8 cellular contexts compared by ENCODE assay signal in genomic region chr12:52380271-52380694, GRCh38. TPM values are rescaled to one million over a fixed set of nuclear protein-coding genes. Genes with fewer than 3 reads are reported as not detected.
DNase-seq lines count a peak whose midpoint lies in the region; ATAC-seq, FAIRE-seq and TF ChIP-seq lines count a peak whose summit lies in the region.

No MANE protein-coding gene starts in this region.

- peaks cover 2 to 3% of the 10 kb centered on the region in 2 experiments; a peak in 3 of 4 replicates for H3K27me3 ChIP-seq in GM12878 (replicated peaks in 1 of 2; ENCODE audit: control insufficient read depth in 2 of 2, insufficient read depth in 2 of 2, low read length in 1 of 2)

- RAD21 ChIA-PET in GM12878 (lab: Charles Lee; ENCODE audit: unreplicated experiment), result no interaction called here

- H3K27ac ChIP-seq in GM12878 (ENCODE audit: control insufficient read depth, insufficient read depth), result no peak overlapping the region

- no peaks in the 10 kb centered on the region; the same call in 1 of the 2 replicates for H4K20me1 ChIP-seq in GM12878 (ENCODE audit: control insufficient read depth, insufficient read depth)

- TF ChIP-seq POLR2A in GM12878 (IDR thresholded peaks at IDR 0.05; ENCODE audit: low read depth, low read length), result no peak

- ATAC-seq in GM12878 (peak; percentile 43; the same call in 1 of the 3 replicates), left lobe of liver (peak; percentile 46), GM21390 (IDR thresholded peaks at IDR 0.05; ENCODE audit: unreplicated experiment) (no peak)

- H3K36me3 Mint-ChIP-seq in mesothelial cell of epicardium, result no peaks in the 10 kb centered on the region
- H3K36me3 Mint-ChIP-seq in activated T-helper 1 cell treated with anti-CD3 and anti-CD28 coated beads, Interleukin-12 subunit alpha, Interleukin-12 subunit beta, Interleukin-2, Interleukin-4 antibody, amounts not matched to agents 30 ng/mL and 10 ng/mL and 1 ng/mL, durations not matched to agents 14 hours and 24 hours and 36 hours (ENCODE audit: low read depth), result no peaks in the 10 kb centered on the region

- POLR2A ChIA-PET in GM12878 (lab: Charles Lee), result no interaction called here

- no peak overlapping the region for H3K9ac ChIP-seq in GM12878 (ENCODE audit: control insufficient read depth, insufficient read depth, low read length)

- no peak overlapping the region for H3K4me3 ChIP-seq in GM12878

- H3K4me1 Mint-ChIP-seq in mesothelial cell of epicardium, result no peaks in the 10 kb centered on the region
- peaks cover 15% of the 10 kb centered on the region for H3K4me1 Mint-ChIP-seq in activated T-helper 1 cell treated with anti-CD3 and anti-CD28 coated beads, Interleukin-12 subunit alpha, Interleukin-12 subunit beta, Interleukin-2, Interleukin-4 antibody, amounts not matched to agents 30 ng/mL and 10 ng/mL and 1 ng/mL, durations not matched to agents 14 hours and 24 hours and 36 hours (ENCODE audit: low read depth)

- FAIRE-seq in D721Med (lab: Jason Lieb, UNC) (no peak), GM12878 (lab: Jason Lieb, UNC) (no peak)

- CTCF ChIA-PET in GM12878 (lab: Yijun Ruan, JAX), result interaction anchor here (1.0 to 1.9 kb wide), 5 partner anchors 8 to 40 kb away, joined by 3 to 4 read pairs (median 3); no protein-coding TSS in a partner anchor

- TF ChIP-seq RAD21 in GM12878 (IDR thresholded peaks at IDR 0.05; ENCODE audit: insufficient read depth, low read depth, low read length), result no peak

- no peak overlapping the region for H3K4me2 ChIP-seq in GM12878 (ENCODE audit: control insufficient read depth, insufficient read depth)

- H3K36me3 ChIP-seq in GM12878 (ENCODE audit: control insufficient read depth in 2 of 2, insufficient read depth in 2 of 2, low read length in 1 of 2), result no peaks in the 10 kb centered on the region

- SMC1A ChIA-PET in GM12878 (lab: Charles Lee; ENCODE audit: uncharacterized antibody, unreplicated experiment), result no interaction called here

- TF ChIP-seq EP300 in GM12878 (IDR thresholded peaks at IDR 0.05; ENCODE audit: borderline replicate concordance in 1 of 2, control insufficient read depth in 1 of 2, low read depth in 2 of 2, low read length in 2 of 2), result no peak

- no peak overlapping the region for H3K4me3 Mint-ChIP-seq in mesothelial cell of epicardium
- no peak overlapping the region for H3K4me3 Mint-ChIP-seq in activated T-helper 1 cell treated with anti-CD3 and anti-CD28 coated beads, Interleukin-12 subunit alpha, Interleukin-12 subunit beta, Interleukin-2, Interleukin-4 antibody, amounts not matched to agents 30 ng/mL and 10 ng/mL and 1 ng/mL, durations not matched to agents 14 hours and 24 hours and 36 hours

- in situ Hi-C loops in KBM-7 (cut with MboI; ENCODE audit: low pct_unique_long_range_greater_than_20kb, low sequenced_read_pairs) (loop anchor here (25.0 kb wide), 1 partner anchor 607 kb away; no protein-coding TSS in a partner anchor), GM12878 (cut with MboI) (loop anchor here (5.0 to 25.0 kb wide), 2 partner anchors 497 to 607 kb away; no protein-coding TSS in a partner anchor)

- intact Hi-C loops in GM12878 (cut with micrococcal nuclease; ENCODE audit: unreplicated experiment), result no loop called here
- intact Hi-C loops in activated T-helper 1 cell treated with anti-CD3 and anti-CD28 coated beads, Interleukin-12 subunit alpha, Interleukin-12 subunit beta, Interleukin-2, Interleukin-4 antibody, amounts not matched to agents 30 ng/mL and 10 ng/mL and 1 ng/mL, durations not matched to agents 14 hours and 24 hours and 36 hours (cut with micrococcal nuclease), result no loop called here

- TF ChIP-seq CTCF in D721Med (IDR thresholded peaks at IDR 0.05; ENCODE audit: insufficient read depth, missing control alignments) (peak; percentile 45), GM12878 (IDR thresholded peaks at IDR 0.05 in 2 of 3, conservative IDR thresholded peaks at IDR 0.05 in 1 of 3; ENCODE audit: control insufficient read depth in 2 of 3, extremely low read depth in 1 of 3, insufficient read depth in 1 of 3, low read depth in 3 of 3, low read length in 3 of 3) (peak; percentile 34 to 58 (median 40); a peak in 5 of 6 replicates), mesothelial cell of epicardium (IDR thresholded peaks at IDR 0.05; ENCODE audit: unreplicated experiment) (no peak)

- no peaks in the 10 kb centered on the region for H3K79me2 ChIP-seq in GM12878 (ENCODE audit: control insufficient read depth, insufficient read depth, low read length)

- peaks cover 17% of the 10 kb centered on the region for H3K27me3 Mint-ChIP-seq in mesothelial cell of epicardium (ENCODE audit: low read depth)
- H3K27me3 Mint-ChIP-seq in activated T-helper 1 cell treated with anti-CD3 and anti-CD28 coated beads, Interleukin-12 subunit alpha, Interleukin-12 subunit beta, Interleukin-2, Interleukin-4 antibody, amounts not matched to agents 30 ng/mL and 10 ng/mL and 1 ng/mL, durations not matched to agents 14 hours and 24 hours and 36 hours (ENCODE audit: insufficient read depth), result peaks cover 16% of the 10 kb centered on the region

- no peak overlapping the region for H3K27ac Mint-ChIP-seq in mesothelial cell of epicardium
- no peak overlapping the region for H3K27ac Mint-ChIP-seq in activated T-helper 1 cell treated with anti-CD3 and anti-CD28 coated beads, Interleukin-12 subunit alpha, Interleukin-12 subunit beta, Interleukin-2, Interleukin-4 antibody, amounts not matched to agents 30 ng/mL and 10 ng/mL and 1 ng/mL, durations not matched to agents 14 hours and 24 hours and 36 hours

- H2AFZ ChIP-seq in GM12878 (ENCODE audit: control insufficient read depth, low read depth, low read length), result no peak overlapping the region

- BruUV-seq in GM12878 (replicated peaks; lab: Mats Ljungman, UMichigan), result no TSS peak

- DNase-seq in D721Med (ENCODE audit: insufficient read length, low spot score) (no peak), KBM-7 (peak; percentile 17), GM12878 (ENCODE audit: low read depth, low spot score) (no peak), left lobe of liver (ENCODE audit: low spot score) (no peak), mesothelial cell of epicardium (ENCODE audit: low spot score in 2 of 2, unreplicated experiment in 2 of 2) (no peak)
- DNase-seq in activated T-helper 1 cell treated with anti-CD3 and anti-CD28 coated beads, Interleukin-12 subunit alpha, Interleukin-12 subunit beta, Interleukin-2, Interleukin-4 antibody, amounts not matched to agents 30 ng/mL and 10 ng/mL and 1 ng/mL, durations not matched to agents 14 hours and 24 hours and 36 hours (ENCODE audit: low spot score), result no peak
- no peak for DNase-seq in effector CD8-positive, alpha-beta T cell (lab: John Stamatoyannopoulos, UW)

- H3K9me3 Mint-ChIP-seq in mesothelial cell of epicardium, result no peaks in the 10 kb centered on the region
- no peaks in the 10 kb centered on the region for H3K9me3 Mint-ChIP-seq in activated T-helper 1 cell treated with anti-CD3 and anti-CD28 coated beads, Interleukin-12 subunit alpha, Interleukin-12 subunit beta, Interleukin-2, Interleukin-4 antibody, amounts not matched to agents 30 ng/mL and 10 ng/mL and 1 ng/mL, durations not matched to agents 14 hours and 24 hours and 36 hours

- H3K9me3 ChIP-seq in GM12878 (replicated peaks; ENCODE audit: control insufficient read depth, insufficient read depth, low read length), result no peaks in the 10 kb centered on the region

- WGBS in GM12878 (ENCODE audit: insufficient coverage, insufficient replicate concordance, low lambda C conversion rate, missing lambda C conversion rate), result 30% methylated on average over 15 of the region's 15 CpGs

- no peaks in the 10 kb centered on the region for H3K4me1 ChIP-seq in GM12878 (ENCODE audit: control insufficient read depth, insufficient read depth, low read length)

RNA-seq across cellular contexts. Expression of gene KRT84, which starts 5.2 kb away (rescaled TPM):
- total RNA-seq in GM12878 (2013; cell fraction: nucleolus; rRNA removed), result not detected in 2 replicates
- total RNA-seq in GM12878 (2014; rRNA removed), result not detected in 2 replicates
- not detected in 2 replicates for total RNA-seq in GM12878 (2014; rRNA removed; fragmentation: Illumina TruSeq; extraction: Trizol)
- not detected in 2 replicates for total RNA-seq in GM12878 (2021)
- polyA plus RNA-seq in GM12878 (2011; ENCODE audit: low read depth), result not detected
- polyA plus RNA-seq in GM12878 (2011; rRNA removed), result not detected in 2 replicates
- not detected in 2 replicates for polyA plus RNA-seq in GM12878 (2011; cell fraction: cytosol; rRNA removed)
- not detected in 2 replicates for polyA plus RNA-seq in GM12878 (2011; cell fraction: nucleus; rRNA removed)
- polyA plus RNA-seq in GM12878 (2012), result not detected in 2 replicates
- polyA plus RNA-seq in GM12878 (2014; fragmentation: Illumina TruSeq; extraction: Trizol), result not detected in 2 replicates
- polyA plus RNA-seq in GM12878 (2014; fragmentation: Nextera tagmentation; extraction: Ambion mirVana), result not detected
- polyA plus RNA-seq in GM12878 (2014; rRNA removed), result not detected in 2 replicates
- not detected for polyA plus RNA-seq in GM12878 (2016; fragmentation: Nextera tagmentation; extraction: Ambion mirVana)
- polyA minus RNA-seq in GM12878 (2011; rRNA and poly(A)+ RNA removed), result not detected in 2 replicates
- not detected in 2 replicates for polyA minus RNA-seq in GM12878 (2011; cell fraction: cytosol; rRNA and poly(A)+ RNA removed)
- polyA minus RNA-seq in GM12878 (2011; cell fraction: nucleus; rRNA and poly(A)+ RNA removed), result not detected in 2 replicates
- total RNA-seq in left lobe of liver, result not detected
- total RNA-seq in mesothelial cell of epicardium, result not detected in 3 replicates
- total RNA-seq in activated T-helper 1 cell treated with anti-CD3 and anti-CD28 coated beads, Interleukin-12 subunit alpha, Interleukin-12 subunit beta, Interleukin-2, Interleukin-4 antibody, amounts not matched to agents 30 ng/mL and 10 ng/mL and 1 ng/mL, durations not matched to agents 14 hours and 24 hours and 36 hours, result not detected in 2 replicates

RNA-seq across cellular contexts. Expression of gene KRT85, which starts 13.0 kb away (rescaled TPM):
- total RNA-seq in GM12878 (2013; cell fraction: nucleolus; rRNA removed), result not detected in 2 replicates
- total RNA-seq in GM12878 (2014; rRNA removed) (0.06 TPM in 1 of 2 replicates, not detected in the other), GM12878 (2014; rRNA removed; fragmentation: Illumina TruSeq; extraction: Trizol) (not detected in 2 replicates), GM12878 (2021) (0.15 TPM in 1 of 2 replicates, not detected in the other), left lobe of liver (not detected), mesothelial cell of epicardium (not detected in 3 replicates)
- not detected for polyA plus RNA-seq in GM12878 (2011; ENCODE audit: low read depth)
- polyA plus RNA-seq in GM12878 (2011; rRNA removed) (0.06 and 0.18 TPM in 2 replicates), GM12878 (2014; fragmentation: Illumina TruSeq; extraction: Trizol) (not detected in 2 replicates), GM12878 (2014; fragmentation: Nextera tagmentation; extraction: Ambion mirVana) (not detected), GM12878 (2014; rRNA removed) (0.04 TPM in 1 of 2 replicates, not detected in the other), GM12878 (2016; fragmentation: Nextera tagmentation; extraction: Ambion mirVana) (under 1 TPM in 1 of 2 experiments, not detected in 1; 0.05 TPM)
- 0.06 and 0.32 TPM in 2 replicates for polyA plus RNA-seq in GM12878 (2011; cell fraction: cytosol; rRNA removed)
- polyA plus RNA-seq in GM12878 (2011; cell fraction: nucleus; rRNA removed), result 0.15 TPM in 1 of 2 replicates, not detected in the other
- not detected in 2 replicates for polyA plus RNA-seq in GM12878 (2012)
- not detected in 2 replicates for polyA minus RNA-seq in GM12878 (2011; rRNA and poly(A)+ RNA removed)
- polyA minus RNA-seq in GM12878 (2011; cell fraction: cytosol; rRNA and poly(A)+ RNA removed), result not detected in 2 replicates
- polyA minus RNA-seq in GM12878 (2011; cell fraction: nucleus; rRNA and poly(A)+ RNA removed), result not detected in 2 replicates
- not detected in 2 replicates for total RNA-seq in activated T-helper 1 cell treated with anti-CD3 and anti-CD28 coated beads, Interleukin-12 subunit alpha, Interleukin-12 subunit beta, Interleukin-2, Interleukin-4 antibody, amounts not matched to agents 30 ng/mL and 10 ng/mL and 1 ng/mL, durations not matched to agents 14 hours and 24 hours and 36 hours

RNA-seq across cellular contexts. Expression of gene KRT82, which starts 25.9 kb away (rescaled TPM):
- not detected in 2 replicates for total RNA-seq in GM12878 (2013; cell fraction: nucleolus; rRNA removed)
- total RNA-seq in GM12878 (2014; rRNA removed), result not detected in 2 replicates
- not detected in 2 replicates for total RNA-seq in GM12878 (2014; rRNA removed; fragmentation: Illumina TruSeq; extraction: Trizol)
- not detected in 2 replicates for total RNA-seq in GM12878 (2021)
- not detected for polyA plus RNA-seq in GM12878 (2011; ENCODE audit: low read depth)
- polyA plus RNA-seq in GM12878 (2011; rRNA removed), result not detected in 2 replicates
- polyA plus RNA-seq in GM12878 (2011; cell fraction: cytosol; rRNA removed), result 0.01 TPM in 1 of 2 replicates, not detected in the other
- polyA plus RNA-seq in GM12878 (2011; cell fraction: nucleus; rRNA removed), result not detected in 2 replicates
- not detected in 2 replicates for polyA plus RNA-seq in GM12878 (2012)
- not detected in 2 replicates for polyA plus RNA-seq in GM12878 (2014; fragmentation: Illumina TruSeq; extraction: Trizol)
- not detected for polyA plus RNA-seq in GM12878 (2014; fragmentation: Nextera tagmentation; extraction: Ambion mirVana)
- polyA plus RNA-seq in GM12878 (2014; rRNA removed), result not detected in 2 replicates
- polyA plus RNA-seq in GM12878 (2016; fragmentation: Nextera tagmentation; extraction: Ambion mirVana), result not detected
- not detected in 2 replicates for polyA minus RNA-seq in GM12878 (2011; rRNA and poly(A)+ RNA removed)
- not detected in 2 replicates for polyA minus RNA-seq in GM12878 (2011; cell fraction: cytosol; rRNA and poly(A)+ RNA removed)
- polyA minus RNA-seq in GM12878 (2011; cell fraction: nucleus; rRNA and poly(A)+ RNA removed), result not detected in 2 replicates
- not detected for total RNA-seq in left lobe of liver
- total RNA-seq in mesothelial cell of epicardium, result not detected in 3 replicates
- not detected in 2 replicates for total RNA-seq in activated T-helper 1 cell treated with anti-CD3 and anti-CD28 coated beads, Interleukin-12 subunit alpha, Interleukin-12 subunit beta, Interleukin-2, Interleukin-4 antibody, amounts not matched to agents 30 ng/mL and 10 ng/mL and 1 ng/mL, durations not matched to agents 14 hours and 24 hours and 36 hours

RNA-seq across cellular contexts. Expression of gene KRT75, which starts 53.9 kb away (rescaled TPM):
- total RNA-seq in GM12878 (2013; cell fraction: nucleolus; rRNA removed), result not detected in 2 replicates
- total RNA-seq in GM12878 (2014; rRNA removed), result not detected in 2 replicates
- total RNA-seq in GM12878 (2014; rRNA removed; fragmentation: Illumina TruSeq; extraction: Trizol), result not detected in 2 replicates
- total RNA-seq in GM12878 (2021), result not detected in 2 replicates
- polyA plus RNA-seq in GM12878 (2011; ENCODE audit: low read depth), result not detected
- polyA plus RNA-seq in GM12878 (2011; rRNA removed), result not detected in 2 replicates
- polyA plus RNA-seq in GM12878 (2011; cell fraction: cytosol; rRNA removed), result not detected in 2 replicates
- polyA plus RNA-seq in GM12878 (2011; cell fraction: nucleus; rRNA removed), result not detected in 2 replicates
- polyA plus RNA-seq in GM12878 (2012), result not detected in 2 replicates
- polyA plus RNA-seq in GM12878 (2014; fragmentation: Illumina TruSeq; extraction: Trizol), result not detected in 2 replicates
- not detected for polyA plus RNA-seq in GM12878 (2014; fragmentation: Nextera tagmentation; extraction: Ambion mirVana)
- not detected in 2 replicates for polyA plus RNA-seq in GM12878 (2014; rRNA removed)
- not detected for polyA plus RNA-seq in GM12878 (2016; fragmentation: Nextera tagmentation; extraction: Ambion mirVana)
- not detected in 2 replicates for polyA minus RNA-seq in GM12878 (2011; rRNA and poly(A)+ RNA removed)
- not detected in 2 replicates for polyA minus RNA-seq in GM12878 (2011; cell fraction: cytosol; rRNA and poly(A)+ RNA removed)
- not detected in 2 replicates for polyA minus RNA-seq in GM12878 (2011; cell fraction: nucleus; rRNA and poly(A)+ RNA removed)
- total RNA-seq in left lobe of liver, result not detected
- total RNA-seq in mesothelial cell of epicardium, result not detected in 3 replicates
- not detected in 2 replicates for total RNA-seq in activated T-helper 1 cell treated with anti-CD3 and anti-CD28 coated beads, Interleukin-12 subunit alpha, Interleukin-12 subunit beta, Interleukin-2, Interleukin-4 antibody, amounts not matched to agents 30 ng/mL and 10 ng/mL and 1 ng/mL, durations not matched to agents 14 hours and 24 hours and 36 hours

RNA-seq across cellular contexts. Expression of gene KRT83, which starts 59.1 kb away (rescaled TPM):
- not detected in 2 replicates for total RNA-seq in GM12878 (2013; cell fraction: nucleolus; rRNA removed)
- total RNA-seq in GM12878 (2014; rRNA removed), result not detected in 2 replicates
- not detected in 2 replicates for total RNA-seq in GM12878 (2014; rRNA removed; fragmentation: Illumina TruSeq; extraction: Trizol)
- not detected in 2 replicates for total RNA-seq in GM12878 (2021)
- not detected for polyA plus RNA-seq in GM12878 (2011; ENCODE audit: low read depth)
- polyA plus RNA-seq in GM12878 (2011; rRNA removed), result not detected in 2 replicates
- not detected in 2 replicates for polyA plus RNA-seq in GM12878 (2011; cell fraction: cytosol; rRNA removed)
- not detected in 2 replicates for polyA plus RNA-seq in GM12878 (2011; cell fraction: nucleus; rRNA removed)
- polyA plus RNA-seq in GM12878 (2012), result not detected in 2 replicates
- not detected in 2 replicates for polyA plus RNA-seq in GM12878 (2014; fragmentation: Illumina TruSeq; extraction: Trizol)
- not detected for polyA plus RNA-seq in GM12878 (2014; fragmentation: Nextera tagmentation; extraction: Ambion mirVana)
- not detected in 2 replicates for polyA plus RNA-seq in GM12878 (2014; rRNA removed)
- not detected for polyA plus RNA-seq in GM12878 (2016; fragmentation: Nextera tagmentation; extraction: Ambion mirVana)
- not detected in 2 replicates for polyA minus RNA-seq in GM12878 (2011; rRNA and poly(A)+ RNA removed)
- polyA minus RNA-seq in GM12878 (2011; cell fraction: cytosol; rRNA and poly(A)+ RNA removed), result not detected in 2 replicates
- not detected in 2 replicates for polyA minus RNA-seq in GM12878 (2011; cell fraction: nucleus; rRNA and poly(A)+ RNA removed)
- total RNA-seq in left lobe of liver, result not detected
- total RNA-seq in mesothelial cell of epicardium, result not detected in 3 replicates
- not detected in 2 replicates for total RNA-seq in activated T-helper 1 cell treated with anti-CD3 and anti-CD28 coated beads, Interleukin-12 subunit alpha, Interleukin-12 subunit beta, Interleukin-2, Interleukin-4 antibody, amounts not matched to agents 30 ng/mL and 10 ng/mL and 1 ng/mL, durations not matched to agents 14 hours and 24 hours and 36 hours
